8 cellular contexts compared by ENCODE assay signal in the genomic region with DNA sequence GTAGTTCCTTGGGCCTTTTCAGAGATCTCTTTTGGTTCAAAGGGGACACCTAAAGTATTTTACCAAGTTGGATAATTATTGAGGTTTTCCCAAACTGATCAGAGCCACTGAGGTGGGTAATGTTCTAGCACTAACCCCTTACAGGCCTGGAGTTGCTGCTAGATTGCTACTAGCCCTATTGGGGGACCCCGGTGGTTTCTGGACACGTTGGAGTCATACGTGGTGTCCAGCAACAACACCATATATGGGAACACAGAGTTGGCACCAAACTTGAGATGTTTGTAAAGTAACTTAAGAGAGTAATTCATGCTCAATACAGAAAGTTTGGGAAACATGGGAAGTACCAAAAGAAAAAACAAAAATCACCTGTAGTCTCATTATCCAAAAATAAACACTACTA. TPM values are rescaled to one million over a fixed set of nuclear protein-coding genes. Genes with fewer than 3 reads are reported as not detected.
DNase-seq lines count a peak whose midpoint lies in the region; ATAC-seq and TF ChIP-seq lines count a peak whose summit lies in the region.

No MANE protein-coding gene starts in this region.

- H3K27me3 ChIP-seq in KMS-11 (ENCODE audit: insufficient read depth, low read depth): no peaks in the 10 kb centered on the region
- no peaks in the 10 kb centered on the region for H3K27me3 ChIP-seq in vagina

- peak overlapping the region; percentile 82; the same call in 1 of the 2 replicates for H3K9ac ChIP-seq in KMS-11

- TF ChIP-seq POLR2A in vagina (IDR thresholded peaks at IDR 0.05): no peak

- no peak for ATAC-seq in HG02642 (IDR thresholded peaks at IDR 0.05; ENCODE audit: poor library complexity, unreplicated experiment)

- H2AFZ ChIP-seq in KMS-11 (ENCODE audit: low read depth): peak overlapping the region; percentile 73

- H3K4me3 ChIP-seq in AG10803 (ENCODE audit: low read length) (peak overlapping the region; percentile 91), KMS-11 (IDR thresholded peaks at IDR 0.05; ENCODE audit: insufficient read depth, low read depth, low read length) (no peak overlapping the region), choroid plexus epithelial cell (ENCODE audit: low read depth, low read length) (peak overlapping the region; percentile 92), mesodermal cell (ENCODE audit: extremely low read depth, insufficient read depth, low read length, poor library complexity, severe bottlenecking) (peak overlapping the region; percentile 72), vagina (peak overlapping the region; percentile 60 to 79)

- H3K4me1 ChIP-seq in KMS-11 (ENCODE audit: low read depth, poor library complexity, severe bottlenecking): no peaks in the 10 kb centered on the region
- H3K4me1 ChIP-seq in mesodermal cell (ENCODE audit: control insufficient read depth, insufficient read depth, low read length, poor library complexity, severe bottlenecking): no peaks in the 10 kb centered on the region
- H3K4me1 ChIP-seq in vagina: peaks cover 16% of the 10 kb centered on the region

- no peaks in the 10 kb centered on the region for H3K36me3 ChIP-seq in KMS-11 (ENCODE audit: insufficient read depth)
- H3K36me3 ChIP-seq in mesodermal cell (ENCODE audit: control insufficient read depth, insufficient read depth, low read length): no peaks in the 10 kb centered on the region
- H3K36me3 ChIP-seq in vagina: no peaks in the 10 kb centered on the region

- H4K20me1 ChIP-seq in KMS-11 (ENCODE audit: insufficient read depth): no peaks in the 10 kb centered on the region

- no peaks in the 10 kb centered on the region for H3K79me2 ChIP-seq in KMS-11 (ENCODE audit: insufficient read depth, low read depth)

- peak overlapping the region; percentile 34 for H3K4me2 ChIP-seq in KMS-11

- DNase-seq in AG10803 (ENCODE audit: low read depth): peak; percentile 56
- DNase-seq in choroid plexus epithelial cell (ENCODE audit: low read depth): peak; percentile 76
- DNase-seq in vagina (ENCODE audit: extremely low spot score in 2 of 2): no peak
- no peak for DNase-seq in middle frontal gyrus (ENCODE audit: extremely low spot score, low spot score)
- no peak for DNase-seq in NCI-H2227 treated with DMSO at 0.1 percent for 48 hours (lab: John Stamatoyannopoulos, UW)

- H3K27ac ChIP-seq in KMS-11: no peak overlapping the region
- peak overlapping the region; percentile 45 for H3K27ac ChIP-seq in mesodermal cell (ENCODE audit: low read depth, low read length, severe bottlenecking)
- peak overlapping the region; percentile 75 for H3K27ac ChIP-seq in vagina

- TF ChIP-seq CTCF in AG10803 (conservative IDR thresholded peaks at IDR 0.05; ENCODE audit: low read length) (no peak), KMS-11 (conservative IDR thresholded peaks at IDR 0.05; ENCODE audit: low read depth, low read length) (no peak), choroid plexus epithelial cell (conservative IDR thresholded peaks at IDR 0.05; ENCODE audit: low read depth, low read length) (no peak), vagina (IDR thresholded peaks at IDR 0.05) (no peak)

- 100% methylated on average over 1 of the region's 3 CpGs; no CpG with 5 or more reads in 1 of the 2 experiments for WGBS in mesodermal cell (ENCODE audit: insufficient coverage in 2 of 2), 2 experiments

- intact Hi-C loops in vagina (cut with DNase I): no loop called here

- H3K9me3 ChIP-seq in mesodermal cell (ENCODE audit: control insufficient read depth, low read length) (no peaks in the 10 kb centered on the region), vagina (no peaks in the 10 kb centered on the region)

RNA-seq across cellular contexts. Expression of a gene that starts 0.6 kb away (rescaled TPM):
- 3.3 TPM for polyA plus RNA-seq in mesodermal cell (2013, experiment 1 of 2)
- polyA plus RNA-seq in mesodermal cell (2013, experiment 2 of 2): 5.2 TPM
- 5.6 TPM for total RNA-seq in vagina

RNA-seq across cellular contexts. Expression of a gene that starts 0.7 kb away (rescaled TPM):
- polyA plus RNA-seq in mesodermal cell (2013, experiment 1 of 2): 9.5 TPM
- polyA plus RNA-seq in mesodermal cell (2013, experiment 2 of 2): 9.3 TPM
- 8.6 TPM for total RNA-seq in vagina

Comparison
In these comparisons a context has a peak if more than half of its experiments do, and no peak if none do; other contexts are left out.
1. DNase-seq: peak in AG10803 (single experiment) and choroid plexus epithelial cell (single experiment); none in vagina (0 of 2), middle frontal gyrus (single experiment) and NCI-H2227 treated with DMSO at 0.1 percent for 48 hours (single experiment).